ENCODE assay signal across 27 cellular contexts in the genomic region with DNA sequence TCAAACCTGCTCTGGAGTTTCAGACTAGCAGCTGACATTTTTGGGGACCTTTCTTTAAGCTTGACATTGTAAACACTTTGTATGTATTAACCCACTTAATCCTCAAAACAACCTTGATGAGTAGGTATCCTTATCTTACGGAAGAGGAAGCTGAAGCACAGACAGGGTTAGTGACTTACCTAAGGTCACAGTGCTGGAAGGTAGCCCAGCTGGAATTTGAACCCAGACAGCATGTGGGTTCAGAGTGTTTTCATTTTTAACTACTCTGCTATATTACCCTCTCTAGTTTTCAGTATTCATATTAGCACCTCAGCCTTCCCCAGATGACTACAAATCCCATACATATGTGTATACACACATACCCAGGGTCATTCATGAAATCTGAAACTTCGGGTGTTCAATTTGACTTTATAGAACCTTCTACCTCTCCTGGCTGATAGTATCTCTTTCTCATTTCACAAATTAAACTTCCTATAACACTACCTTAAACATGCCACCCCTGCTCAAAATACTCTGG. TPM values are rescaled to one million over a fixed set of nuclear protein-coding genes. Genes with fewer than 3 reads are reported as not detected.
A peak's percentile ranks its signal among the peaks of the same experiment; 100 is the strongest.
DNase-seq lines count a peak whose midpoint lies in the region; ATAC-seq, FAIRE-seq and TF ChIP-seq lines count a peak whose summit lies in the region.
"Had no signal": no experiment of that assay in that cellular context is flagged by ENCODE, and none has a peak within 500 bp of the region (broad histone marks: within the 10 kb centered on the region; RNA-seq: fewer than 3 reads in every experiment).

No MANE protein-coding gene starts in this region.

- intact Hi-C loops in CD8-positive, alpha-beta T cell (cut with DNase I, micrococcal nuclease) = no loop called here
- intact Hi-C loops in HepG2 (cut with micrococcal nuclease; ENCODE audit: unreplicated experiment) = no loop called here
- intact Hi-C loops in dorsolateral prefrontal cortex (cut with DNase I) = no loop called here

- FAIRE-seq in HepG2 (lab: Jason Lieb, UNC) = no peak
- FAIRE-seq: GM12892, GM19239 had no signal

- H3K36me3 Mint-ChIP-seq in CD8-positive, alpha-beta T cell = peaks cover 43% of the 10 kb centered on the region
- H3K36me3 Mint-ChIP-seq in activated T-helper 17 cell treated with anti-CD3 and anti-CD28 coated beads, Interleukin-2, amount 50 U/mL, for 72 hours (ENCODE audit: low read depth) = peaks cover 70% of the 10 kb centered on the region

- no peak for TF ChIP-seq EP300 in HepG2 (IDR thresholded peaks at IDR 0.05; ENCODE audit: low read depth in 2 of 2, low read length in 2 of 2)
- no peak for TF ChIP-seq EP300 in HepG2 (CRISPR knock-in tag; IDR thresholded peaks at IDR 0.05; ENCODE audit: borderline replicate concordance)

- H3K9me3 ChIP-seq in CD8-positive, alpha-beta T cell (ENCODE audit: low read length) = no peaks in the 10 kb centered on the region
- no peaks in the 10 kb centered on the region for H3K9me3 ChIP-seq in HepG2 (ENCODE audit: low read length)
- no peaks in the 10 kb centered on the region for H3K9me3 ChIP-seq in skeletal muscle tissue (ENCODE audit: control insufficient read depth in 3 of 3, low read length in 3 of 3)
- H3K9me3 ChIP-seq: A549 had no signal

- no peak for DNase-seq in CD8-positive, alpha-beta T cell
- DNase-seq in HepG2 (ENCODE audit: low spot score) = no peak
- no peak for DNase-seq in HUDEP-2 (lab: John Stamatoyannopoulos, UW; ENCODE audit: unreplicated experiment in 76 of 76)
- DNase-seq in dorsolateral prefrontal cortex = no peak
- DNase-seq in GOT3 (lab: John Stamatoyannopoulos, UW) = no peak
- DNase-seq: C1 segment of cervical spinal cord; CD8-positive, alpha-beta memory T cell; DMS 273 treated with DMSO at 0.1 percent for 48 hours; DMS79; GF-D8; H7; KG1; MM.1S; NCI-H1048; NCI-H1417; NCI-H1694; NCI-H2081; NCI-H2227 treated with DMSO at 0.1 percent for 48 hours; NCI-H526 treated with DMSO at 0.1 percent for 48 hours; PC-9 had no signal

- TF ChIP-seq RAD21 in HepG2 (CRISPR knock-in tag; IDR thresholded peaks at IDR 0.05) = no peak

- H3K4me1 Mint-ChIP-seq in CD8-positive, alpha-beta T cell (ENCODE audit: low read depth) = peaks cover 8% of the 10 kb centered on the region
- H3K4me1 Mint-ChIP-seq in activated T-helper 17 cell treated with anti-CD3 and anti-CD28 coated beads, Interleukin-2, amount 50 U/mL, for 72 hours = no peaks in the 10 kb centered on the region

- BruUV-seq in HepG2 (replicated peaks; lab: Mats Ljungman, UMichigan) = no TSS peak

- no peak overlapping the region for H3K4me2 ChIP-seq in HepG2 (ENCODE audit: low read depth, low read length)
- H3K4me2 ChIP-seq: A549, PC-9 had no signal

- H3K36me3 ChIP-seq in CD8-positive, alpha-beta T cell (ENCODE audit: insufficient read depth, low read length) = peaks cover 5% of the 10 kb centered on the region
- H3K36me3 ChIP-seq in HepG2 (replicated peaks in 1 of 2; ENCODE audit: control insufficient read depth in 1 of 2, insufficient read depth in 2 of 2, low read length in 2 of 2) (peaks cover 0 to 3% of the 10 kb centered on the region in 2 experiments; a peak in 1 of 5 replicates), skeletal muscle tissue (ENCODE audit: control insufficient read depth in 3 of 3, insufficient read depth in 3 of 3, low read length in 3 of 3) (no peaks in the 10 kb centered on the region)

- H3K9ac ChIP-seq in HepG2 (ENCODE audit: insufficient read depth, low read depth, low read length) = no peak overlapping the region
- no peak overlapping the region for H3K9ac ChIP-seq in skeletal muscle tissue (ENCODE audit: low read depth in 1 of 3, low read length in 3 of 3)

- H3K27me3 Mint-ChIP-seq in CD8-positive, alpha-beta T cell (ENCODE audit: low read depth) = no peaks in the 10 kb centered on the region
- H3K27me3 Mint-ChIP-seq in activated T-helper 17 cell treated with anti-CD3 and anti-CD28 coated beads, Interleukin-2, amount 50 U/mL, for 72 hours = no peaks in the 10 kb centered on the region
- H3K27me3 Mint-ChIP-seq: CD8-positive, alpha-beta memory T cell had no signal

- in situ Hi-C loops in HepG2 (cut with HindIII; ENCODE audit: extremely low pct_ligation_motif_present, low pct_unique_long_range_greater_than_20kb) = no loop called here

- peaks cover 5% of the 10 kb centered on the region for H3K79me2 ChIP-seq in HepG2 (ENCODE audit: insufficient read depth, low read length)

- no peak overlapping the region for H3K4me3 Mint-ChIP-seq in CD8-positive, alpha-beta T cell
- no peak overlapping the region for H3K4me3 Mint-ChIP-seq in activated T-helper 17 cell treated with anti-CD3 and anti-CD28 coated beads, Interleukin-2, amount 50 U/mL, for 72 hours
- H3K4me3 Mint-ChIP-seq: CD8-positive, alpha-beta memory T cell had no signal

- no peaks in the 10 kb centered on the region for H3K4me1 ChIP-seq in CD8-positive, alpha-beta T cell (ENCODE audit: insufficient read depth, low read length)
- H3K4me1 ChIP-seq in HepG2 (ENCODE audit: insufficient read depth, low read length) (peaks cover 10% of the 10 kb centered on the region), skeletal muscle tissue (ENCODE audit: control insufficient read depth in 3 of 3, insufficient read depth in 3 of 3, low read length in 3 of 3) (peaks cover 44 to 52% (median 49%) of the 10 kb centered on the region in 3 donors)
- H3K4me1 ChIP-seq: A549 had no signal

- no peak for ATAC-seq in CD8-positive, alpha-beta T cell
- ATAC-seq in activated T-helper 17 cell treated with anti-CD3 and anti-CD28 coated beads, Interleukin-2, amount 50 U/mL, for 72 hours (replicated peaks) = peak; percentile 38
- ATAC-seq in HepG2 = no peak
- ATAC-seq: A549, Right ventricle myocardium inferior had no signal

- H3K4me3 ChIP-seq in CD8-positive, alpha-beta T cell (ENCODE audit: low read depth, low read length) = no peak overlapping the region
- H3K4me3 ChIP-seq in HepG2 (replicated peaks in 1 of 3; ENCODE audit: insufficient read depth in 1 of 3, low read depth in 2 of 3, low read length in 3 of 3) = no peak overlapping the region
- H3K4me3 ChIP-seq in skeletal muscle tissue (ENCODE audit: low read length in 3 of 3) = no peak overlapping the region
- no peak overlapping the region for H3K4me3 ChIP-seq in dorsolateral prefrontal cortex
- H3K4me3 ChIP-seq: A549, PC-9 had no signal

- no peak overlapping the region for H3K27ac ChIP-seq in CD8-positive, alpha-beta T cell (ENCODE audit: low read depth, low read length)
- H3K27ac ChIP-seq in HepG2 (ENCODE audit: extremely low read length, insufficient read depth, low read length) (no peak overlapping the region), skeletal muscle tissue (ENCODE audit: low read depth, low read length) (peak overlapping the region; percentile 14), dorsolateral prefrontal cortex (peak overlapping the region in 15 of 59 donors; percentile 4 to 60 (median 30))
- H3K27ac ChIP-seq: A549, PC-9 had no signal

- no peak for TF ChIP-seq CTCF in CD8-positive, alpha-beta T cell (IDR thresholded peaks at IDR 0.05)
- no peak for TF ChIP-seq CTCF in HepG2 (CRISPR knock-in tag; IDR thresholded peaks at IDR 0.05)
- no peak for TF ChIP-seq CTCF in dorsolateral prefrontal cortex (IDR thresholded peaks at IDR 0.05 in 54 of 56, conservative IDR thresholded peaks at IDR 0.05 in 2 of 56; ENCODE audit: low read depth in 1 of 56, partially characterized antibody in 56 of 56)

- no peaks in the 10 kb centered on the region for H3K9me3 Mint-ChIP-seq in CD8-positive, alpha-beta T cell
- H3K9me3 Mint-ChIP-seq in activated T-helper 17 cell treated with anti-CD3 and anti-CD28 coated beads, Interleukin-2, amount 50 U/mL, for 72 hours = no peaks in the 10 kb centered on the region
- H3K9me3 Mint-ChIP-seq: CD8-positive, alpha-beta memory T cell had no signal

- CTCF ChIA-PET in CD8-positive, alpha-beta T cell (lab: Charles Lee) = interaction anchor here (0.8 to 1.8 kb wide), 3 partner anchors 14 to 194 kb away, joined by 3 to 7 read pairs (median 3); a partner anchor contains a TSS
- CTCF ChIA-PET in HepG2 (lab: Yijun Ruan, JAX; ENCODE audit: low intra/inter-chr PET ratio, low total read pairs) = no interaction called here

- H4K20me1 ChIP-seq in HepG2 (ENCODE audit: insufficient read depth, low read length) = no peaks in the 10 kb centered on the region; the same call in 1 of the 2 replicates

- H3K27me3 ChIP-seq in CD8-positive, alpha-beta T cell (ENCODE audit: insufficient read depth, low read length) = no peaks in the 10 kb centered on the region
- no peaks in the 10 kb centered on the region for H3K27me3 ChIP-seq in HepG2 (ENCODE audit: control insufficient read depth in 1 of 2, insufficient read depth in 2 of 2, low read length in 2 of 2)
- H3K27me3 ChIP-seq in skeletal muscle tissue (ENCODE audit: control insufficient read depth in 3 of 3, insufficient read depth in 3 of 3, low read length in 3 of 3) = no peaks in the 10 kb centered on the region
- H3K27me3 ChIP-seq in dorsolateral prefrontal cortex = no peaks in the 10 kb centered on the region

- WGBS in HepG2 (ENCODE audit: low lambda C conversion rate) = 90% methylated on average over 2 of the region's 2 CpGs

- POLR2A ChIA-PET in CD8-positive, alpha-beta T cell (lab: Charles Lee) = interaction anchor here (0.7 kb wide), 1 partner anchor 153 kb away, joined by 3 read pairs; no protein-coding TSS in a partner anchor
- POLR2A ChIA-PET in HepG2 (lab: Yijun Ruan, JAX) = interaction anchor here (1.0 kb wide), 1 partner anchor 17 kb away, joined by 3 read pairs; no protein-coding TSS in a partner anchor

- TF ChIP-seq POLR2A in HepG2 (IDR thresholded peaks at IDR 0.05; ENCODE audit: insufficient read depth in 1 of 2, low read depth in 2 of 2, low read length in 2 of 2) = no peak

- H3K27ac Mint-ChIP-seq in CD8-positive, alpha-beta T cell = peak overlapping the region; percentile 12
- no peak overlapping the region for H3K27ac Mint-ChIP-seq in activated T-helper 17 cell treated with anti-CD3 and anti-CD28 coated beads, Interleukin-2, amount 50 U/mL, for 72 hours

- H2AFZ ChIP-seq in HepG2 (ENCODE audit: low read length) = no peak overlapping the region
- H2AFZ ChIP-seq: PC-9 had no signal

RNA-seq across cellular contexts. Expression of a gene that starts 13.9 kb away (rescaled TPM):
- 10 to 100 TPM; 24.4 to 27.1 TPM for total RNA-seq in CD8-positive, alpha-beta T cell
- 10 to 100 TPM; 13.2 to 34.8 TPM for total RNA-seq in activated T-helper 17 cell treated with anti-CD3 and anti-CD28 coated beads, Interleukin-2, amount 50 U/mL, for 72 hours
- total RNA-seq in HepG2 (2016; rRNA removed; fragmentation: Illumina TruSeq; extraction: Trizol) = 22.1 and 44.5 TPM in 2 replicates
- 15.6 and 16.1 TPM in 2 replicates for total RNA-seq in HepG2 (2016; cell fraction: cytosol; rRNA removed; fragmentation: Illumina TruSeq; extraction: Trizol; ENCODE audit: low read depth)
- 19.8 and 46.9 TPM in 2 replicates for total RNA-seq in HepG2 (2016; cell fraction: insoluble cytoplasmic fraction; rRNA removed; fragmentation: Illumina TruSeq; extraction: Trizol)
- total RNA-seq in HepG2 (2016; cell fraction: membrane; rRNA removed; fragmentation: Illumina TruSeq; extraction: Trizol) = 25.0 and 25.2 TPM in 2 replicates
- total RNA-seq in HepG2 (2016; cell fraction: nucleus; rRNA removed; fragmentation: Illumina TruSeq; extraction: Trizol) = 47.0 and 56.7 TPM in 2 replicates
- polyA plus RNA-seq in HepG2 (2011; rRNA removed) = 62.7 and 64.3 TPM in 2 replicates
- 50.0 and 61.5 TPM in 2 replicates for polyA plus RNA-seq in HepG2 (2011; cell fraction: cytosol; rRNA removed)
- polyA plus RNA-seq in HepG2 (2011; cell fraction: nucleus; rRNA removed) = 28.8 and 35.4 TPM in 2 replicates
- polyA plus RNA-seq in HepG2 (2012) = 34.6 and 45.3 TPM in 2 replicates
- 12.9 and 13.6 TPM in 2 replicates for polyA plus RNA-seq in HepG2 (2016; cell fraction: cytosol; fragmentation: Illumina TruSeq; extraction: Trizol; ENCODE audit: low read depth)
- 25.6 and 31.4 TPM in 2 replicates for polyA plus RNA-seq in HepG2 (2016; cell fraction: insoluble cytoplasmic fraction; fragmentation: Illumina TruSeq; extraction: Trizol; ENCODE audit: low read depth)
- 26.7 TPM in 2 replicates for polyA plus RNA-seq in HepG2 (2016; cell fraction: membrane; fragmentation: Illumina TruSeq; extraction: Trizol; ENCODE audit: low read depth)
- 89.0 and 95.4 TPM in 2 replicates for polyA plus RNA-seq in HepG2 (2016; cell fraction: nucleus; fragmentation: Illumina TruSeq; extraction: Trizol; ENCODE audit: insufficient read depth, low read depth)
- polyA minus RNA-seq in HepG2 (2011; rRNA and poly(A)+ RNA removed; ENCODE audit: low replicate concordance) = 92.1 and 114 TPM in 2 replicates
- 27.7 TPM in 2 replicates for polyA minus RNA-seq in HepG2 (2011; cell fraction: cytosol; rRNA and poly(A)+ RNA removed)
- polyA minus RNA-seq in HepG2 (2011; cell fraction: nucleus; rRNA and poly(A)+ RNA removed) = 34.9 and 49.9 TPM in 2 replicates
- total RNA-seq in skeletal muscle tissue = 14.6 TPM
- total RNA-seq in dorsolateral prefrontal cortex = 10 to 100 TPM; 10.6 to 35.2 (median 20.4) TPM

RNA-seq across cellular contexts. Expression of a gene that starts 33.6 kb away (rescaled TPM):
- 10 to 100 TPM; 42.8 to 43.2 TPM for total RNA-seq in CD8-positive, alpha-beta T cell
- 10 to 100 TPM; 50.9 to 90.5 TPM for total RNA-seq in activated T-helper 17 cell treated with anti-CD3 and anti-CD28 coated beads, Interleukin-2, amount 50 U/mL, for 72 hours
- total RNA-seq in HepG2 (2016; rRNA removed; fragmentation: Illumina TruSeq; extraction: Trizol) = 130 and 190 TPM in 2 replicates
- 38.0 and 40.3 TPM in 2 replicates for total RNA-seq in HepG2 (2016; cell fraction: cytosol; rRNA removed; fragmentation: Illumina TruSeq; extraction: Trizol; ENCODE audit: low read depth)
- total RNA-seq in HepG2 (2016; cell fraction: insoluble cytoplasmic fraction; rRNA removed; fragmentation: Illumina TruSeq; extraction: Trizol) = 130 and 206 TPM in 2 replicates
- total RNA-seq in HepG2 (2016; cell fraction: membrane; rRNA removed; fragmentation: Illumina TruSeq; extraction: Trizol) = 62.9 and 63.2 TPM in 2 replicates
- 52.9 and 57.8 TPM in 2 replicates for total RNA-seq in HepG2 (2016; cell fraction: nucleus; rRNA removed; fragmentation: Illumina TruSeq; extraction: Trizol)
- 57.7 and 76.3 TPM in 2 replicates for polyA plus RNA-seq in HepG2 (2011; rRNA removed)
- polyA plus RNA-seq in HepG2 (2011; cell fraction: cytosol; rRNA removed) = 64.6 and 65.8 TPM in 2 replicates
- 29.6 and 30.6 TPM in 2 replicates for polyA plus RNA-seq in HepG2 (2011; cell fraction: nucleus; rRNA removed)
- 77.8 and 90.4 TPM in 2 replicates for polyA plus RNA-seq in HepG2 (2012)
- polyA plus RNA-seq in HepG2 (2016; cell fraction: cytosol; fragmentation: Illumina TruSeq; extraction: Trizol; ENCODE audit: low read depth) = 33.8 and 36.4 TPM in 2 replicates
- polyA plus RNA-seq in HepG2 (2016; cell fraction: insoluble cytoplasmic fraction; fragmentation: Illumina TruSeq; extraction: Trizol; ENCODE audit: low read depth) = 134 and 149 TPM in 2 replicates
- polyA plus RNA-seq in HepG2 (2016; cell fraction: membrane; fragmentation: Illumina TruSeq; extraction: Trizol; ENCODE audit: low read depth) = 37.6 and 40.6 TPM in 2 replicates
- polyA plus RNA-seq in HepG2 (2016; cell fraction: nucleus; fragmentation: Illumina TruSeq; extraction: Trizol; ENCODE audit: insufficient read depth, low read depth) = 54.7 and 59.5 TPM in 2 replicates
- 28.0 and 64.6 TPM in 2 replicates for polyA minus RNA-seq in HepG2 (2011; rRNA and poly(A)+ RNA removed; ENCODE audit: low replicate concordance)
- polyA minus RNA-seq in HepG2 (2011; cell fraction: cytosol; rRNA and poly(A)+ RNA removed) = 16.4 and 18.5 TPM in 2 replicates
- 29.6 and 33.3 TPM in 2 replicates for polyA minus RNA-seq in HepG2 (2011; cell fraction: nucleus; rRNA and poly(A)+ RNA removed)
- 28.2 TPM for total RNA-seq in skeletal muscle tissue
- 10 to 100 TPM; 17.2 to 38.2 (median 26.5) TPM for total RNA-seq in dorsolateral prefrontal cortex

RNA-seq across cellular contexts. Expression of a gene that starts 33.9 kb away (rescaled TPM):
- 100 to 1,000 TPM; 145 to 148 TPM for total RNA-seq in CD8-positive, alpha-beta T cell
- total RNA-seq in activated T-helper 17 cell treated with anti-CD3 and anti-CD28 coated beads, Interleukin-2, amount 50 U/mL, for 72 hours = 100 to 1,000 TPM; 285 to 436 TPM
- total RNA-seq in HepG2 (2016; rRNA removed; fragmentation: Illumina TruSeq; extraction: Trizol) (291 and 394 TPM in 2 replicates), skeletal muscle tissue (273 TPM), dorsolateral prefrontal cortex (100 to 1,000 TPM in 11 of 120 experiments, 10 to 100 TPM in 109; 56.3 to 112 (median 85.1) TPM)
- 224 and 243 TPM in 2 replicates for total RNA-seq in HepG2 (2016; cell fraction: cytosol; rRNA removed; fragmentation: Illumina TruSeq; extraction: Trizol; ENCODE audit: low read depth)
- total RNA-seq in HepG2 (2016; cell fraction: insoluble cytoplasmic fraction; rRNA removed; fragmentation: Illumina TruSeq; extraction: Trizol) = 284 and 404 TPM in 2 replicates
- total RNA-seq in HepG2 (2016; cell fraction: membrane; rRNA removed; fragmentation: Illumina TruSeq; extraction: Trizol) = 358 and 365 TPM in 2 replicates
- 232 and 256 TPM in 2 replicates for total RNA-seq in HepG2 (2016; cell fraction: nucleus; rRNA removed; fragmentation: Illumina TruSeq; extraction: Trizol)
- 425 and 468 TPM in 2 replicates for polyA plus RNA-seq in HepG2 (2011; rRNA removed)
- 471 and 553 TPM in 2 replicates for polyA plus RNA-seq in HepG2 (2011; cell fraction: cytosol; rRNA removed)
- 362 and 507 TPM in 2 replicates for polyA plus RNA-seq in HepG2 (2011; cell fraction: nucleus; rRNA removed)
- 214 and 248 TPM in 2 replicates for polyA plus RNA-seq in HepG2 (2012)
- polyA plus RNA-seq in HepG2 (2016; cell fraction: cytosol; fragmentation: Illumina TruSeq; extraction: Trizol; ENCODE audit: low read depth) = 212 and 232 TPM in 2 replicates
- 290 and 308 TPM in 2 replicates for polyA plus RNA-seq in HepG2 (2016; cell fraction: insoluble cytoplasmic fraction; fragmentation: Illumina TruSeq; extraction: Trizol; ENCODE audit: low read depth)
- polyA plus RNA-seq in HepG2 (2016; cell fraction: membrane; fragmentation: Illumina TruSeq; extraction: Trizol; ENCODE audit: low read depth) = 313 and 326 TPM in 2 replicates
- 428 and 438 TPM in 2 replicates for polyA plus RNA-seq in HepG2 (2016; cell fraction: nucleus; fragmentation: Illumina TruSeq; extraction: Trizol; ENCODE audit: insufficient read depth, low read depth)
- polyA minus RNA-seq in HepG2 (2011; rRNA and poly(A)+ RNA removed; ENCODE audit: low replicate concordance) = 299 and 308 TPM in 2 replicates
- polyA minus RNA-seq in HepG2 (2011; cell fraction: cytosol; rRNA and poly(A)+ RNA removed) = 80.4 and 95.3 TPM in 2 replicates
- 135 and 142 TPM in 2 replicates for polyA minus RNA-seq in HepG2 (2011; cell fraction: nucleus; rRNA and poly(A)+ RNA removed)

RNA-seq across cellular contexts. Expression of a gene that starts 53.2 kb away (rescaled TPM):
- 10 to 100 TPM; 63.2 to 63.9 TPM for total RNA-seq in CD8-positive, alpha-beta T cell
- 100 to 1,000 TPM; 134 to 223 TPM for total RNA-seq in activated T-helper 17 cell treated with anti-CD3 and anti-CD28 coated beads, Interleukin-2, amount 50 U/mL, for 72 hours
- total RNA-seq in HepG2 (2016; rRNA removed; fragmentation: Illumina TruSeq; extraction: Trizol) (9.5 and 10.6 TPM in 2 replicates), skeletal muscle tissue (7.8 TPM), dorsolateral prefrontal cortex (10 to 100 TPM in 52 of 120 experiments, 1 to 10 TPM in 68; 2.6 to 25.6 (median 9.2) TPM)
- total RNA-seq in HepG2 (2016; cell fraction: cytosol; rRNA removed; fragmentation: Illumina TruSeq; extraction: Trizol; ENCODE audit: low read depth) = 2.7 and 2.8 TPM in 2 replicates
- total RNA-seq in HepG2 (2016; cell fraction: insoluble cytoplasmic fraction; rRNA removed; fragmentation: Illumina TruSeq; extraction: Trizol) = 9.8 and 10.6 TPM in 2 replicates
- 5.0 and 5.3 TPM in 2 replicates for total RNA-seq in HepG2 (2016; cell fraction: membrane; rRNA removed; fragmentation: Illumina TruSeq; extraction: Trizol)
- 6.1 and 6.3 TPM in 2 replicates for total RNA-seq in HepG2 (2016; cell fraction: nucleus; rRNA removed; fragmentation: Illumina TruSeq; extraction: Trizol)
- 9.1 and 10.5 TPM in 2 replicates for polyA plus RNA-seq in HepG2 (2011; rRNA removed)
- polyA plus RNA-seq in HepG2 (2011; cell fraction: cytosol; rRNA removed) = 8.0 and 10.7 TPM in 2 replicates
- polyA plus RNA-seq in HepG2 (2011; cell fraction: nucleus; rRNA removed) = 13.2 and 17.8 TPM in 2 replicates
- 9.0 and 12.4 TPM in 2 replicates for polyA plus RNA-seq in HepG2 (2012)
- polyA plus RNA-seq in HepG2 (2016; cell fraction: cytosol; fragmentation: Illumina TruSeq; extraction: Trizol; ENCODE audit: low read depth) = 1.6 and 1.7 TPM in 2 replicates
- 8.9 and 12.5 TPM in 2 replicates for polyA plus RNA-seq in HepG2 (2016; cell fraction: insoluble cytoplasmic fraction; fragmentation: Illumina TruSeq; extraction: Trizol; ENCODE audit: low read depth)
- 3.1 and 4.4 TPM in 2 replicates for polyA plus RNA-seq in HepG2 (2016; cell fraction: membrane; fragmentation: Illumina TruSeq; extraction: Trizol; ENCODE audit: low read depth)
- 17.8 and 18.0 TPM in 2 replicates for polyA plus RNA-seq in HepG2 (2016; cell fraction: nucleus; fragmentation: Illumina TruSeq; extraction: Trizol; ENCODE audit: insufficient read depth, low read depth)
- 14.7 and 22.7 TPM in 2 replicates for polyA minus RNA-seq in HepG2 (2011; rRNA and poly(A)+ RNA removed; ENCODE audit: low replicate concordance)
- 10.0 and 10.3 TPM in 2 replicates for polyA minus RNA-seq in HepG2 (2011; cell fraction: cytosol; rRNA and poly(A)+ RNA removed)
- polyA minus RNA-seq in HepG2 (2011; cell fraction: nucleus; rRNA and poly(A)+ RNA removed) = 4.1 and 4.2 TPM in 2 replicates
- total RNA-seq: SK-MEL-5 had no signal

RNA-seq across cellular contexts. Expression of a gene that starts 56.2 kb away (rescaled TPM):
- total RNA-seq in CD8-positive, alpha-beta T cell = 1 to 10 TPM; 1.5 to 2.4 TPM
- 10 to 100 TPM in 1 of 2 donors, 1 to 10 TPM in 1; 6.9 to 13.1 TPM for total RNA-seq in activated T-helper 17 cell treated with anti-CD3 and anti-CD28 coated beads, Interleukin-2, amount 50 U/mL, for 72 hours
- total RNA-seq in HepG2 (2016; rRNA removed; fragmentation: Illumina TruSeq; extraction: Trizol) = 8.2 and 18.2 TPM in 2 replicates
- 2.7 and 2.8 TPM in 2 replicates for total RNA-seq in HepG2 (2016; cell fraction: cytosol; rRNA removed; fragmentation: Illumina TruSeq; extraction: Trizol; ENCODE audit: low read depth)
- total RNA-seq in HepG2 (2016; cell fraction: insoluble cytoplasmic fraction; rRNA removed; fragmentation: Illumina TruSeq; extraction: Trizol) = 8.4 and 18.7 TPM in 2 replicates
- total RNA-seq in HepG2 (2016; cell fraction: membrane; rRNA removed; fragmentation: Illumina TruSeq; extraction: Trizol) = 3.2 and 3.7 TPM in 2 replicates
- total RNA-seq in HepG2 (2016; cell fraction: nucleus; rRNA removed; fragmentation: Illumina TruSeq; extraction: Trizol) = 17.9 and 19.4 TPM in 2 replicates
- 14.5 and 23.3 TPM in 2 replicates for polyA plus RNA-seq in HepG2 (2011; rRNA removed)
- polyA plus RNA-seq in HepG2 (2011; cell fraction: cytosol; rRNA removed) = 9.6 and 18.5 TPM in 2 replicates
- polyA plus RNA-seq in HepG2 (2011; cell fraction: nucleus; rRNA removed) = 14.4 and 22.0 TPM in 2 replicates
- 9.8 and 10.0 TPM in 2 replicates for polyA plus RNA-seq in HepG2 (2012)
- polyA plus RNA-seq in HepG2 (2016; cell fraction: cytosol; fragmentation: Illumina TruSeq; extraction: Trizol; ENCODE audit: low read depth) = 0.91 and 1.0 TPM in 2 replicates
- 6.4 and 6.7 TPM in 2 replicates for polyA plus RNA-seq in HepG2 (2016; cell fraction: insoluble cytoplasmic fraction; fragmentation: Illumina TruSeq; extraction: Trizol; ENCODE audit: low read depth)
- 1.8 and 2.2 TPM in 2 replicates for polyA plus RNA-seq in HepG2 (2016; cell fraction: membrane; fragmentation: Illumina TruSeq; extraction: Trizol; ENCODE audit: low read depth)
- polyA plus RNA-seq in HepG2 (2016; cell fraction: nucleus; fragmentation: Illumina TruSeq; extraction: Trizol; ENCODE audit: insufficient read depth, low read depth) = 26.0 and 30.9 TPM in 2 replicates
- polyA minus RNA-seq in HepG2 (2011; rRNA and poly(A)+ RNA removed; ENCODE audit: low replicate concordance) = 3.8 and 12.0 TPM in 2 replicates
- 7.0 and 14.3 TPM in 2 replicates for polyA minus RNA-seq in HepG2 (2011; cell fraction: cytosol; rRNA and poly(A)+ RNA removed)
- polyA minus RNA-seq in HepG2 (2011; cell fraction: nucleus; rRNA and poly(A)+ RNA removed) = 14.0 and 26.4 TPM in 2 replicates
- total RNA-seq in skeletal muscle tissue = 89.8 TPM
- total RNA-seq in dorsolateral prefrontal cortex = 100 to 1,000 TPM in 4 of 120 experiments, 10 to 100 TPM in 116; 19.3 to 117 (median 37.0) TPM
- polyA plus RNA-seq: CD8-positive, alpha-beta memory T cell had no signal
